Comparison of ENCODE assay signal across 20 cellular contexts in the genomic region with DNA sequence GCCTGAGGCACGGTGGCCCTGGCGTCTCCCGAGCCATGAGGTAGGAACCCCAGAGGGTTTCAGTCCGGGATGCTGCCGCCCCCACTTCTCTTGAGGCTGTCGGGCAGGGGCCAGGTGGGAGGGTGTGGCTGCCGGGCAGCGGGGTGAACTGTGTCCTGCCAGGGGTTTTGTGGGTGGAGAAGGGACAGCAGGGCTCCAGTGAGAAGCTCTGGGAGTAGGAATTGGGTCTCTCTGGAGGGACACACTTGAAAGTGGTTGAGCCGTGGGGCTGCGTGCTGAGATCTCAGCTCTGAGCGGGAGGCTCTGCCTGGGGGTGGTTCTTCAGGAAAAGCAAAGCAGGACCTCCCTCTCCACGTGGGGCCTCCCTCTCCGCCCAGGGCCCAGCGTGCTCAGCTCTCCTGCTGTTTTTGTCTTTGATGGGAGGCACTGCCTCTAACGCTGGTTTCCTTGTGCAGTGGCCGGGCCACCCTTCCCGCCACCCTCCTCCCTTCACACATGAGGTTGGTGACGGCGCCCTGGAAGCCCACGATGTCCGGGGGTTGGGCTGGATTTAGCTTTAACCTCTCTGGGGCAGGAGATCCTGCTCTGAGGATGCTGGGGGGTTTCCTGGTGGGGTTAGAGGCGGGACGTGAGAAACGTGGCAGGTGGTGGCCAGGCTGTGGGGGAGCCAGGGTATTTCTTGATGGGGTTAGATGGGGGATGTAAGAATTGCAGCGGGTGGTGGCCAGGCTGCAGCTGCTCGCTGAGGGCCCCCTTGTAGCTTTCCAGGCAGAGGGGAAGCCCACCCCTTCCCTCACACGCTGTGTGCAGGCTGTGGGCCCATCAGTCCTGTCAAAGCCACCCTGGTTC. TPM values are rescaled to one million over a fixed set of nuclear protein-coding genes. Genes with fewer than 3 reads are reported as not detected.
DNase-seq lines count a peak whose midpoint lies in the region; ATAC-seq and TF ChIP-seq lines count a peak whose summit lies in the region.
"Had no signal": no experiment of that assay in that cellular context is flagged by ENCODE, and none has a peak within 500 bp of the region (broad histone marks: within the 10 kb centered on the region; RNA-seq: fewer than 3 reads in every experiment).

No MANE protein-coding gene starts in this region.

- peak overlapping the region; percentile 49 for H3K4me3 ChIP-seq in BLaER1
- H3K4me3 ChIP-seq: HAP-1 had no signal

- H3K4me3 Mint-ChIP-seq in activated CD8-positive, alpha-beta T cell treated with anti-CD3 and anti-CD28 coated beads, Interleukin-2, amount 10 ng/mL, durations not matched to agents 7 days and 5 days, result no peak overlapping the region
- H3K4me3 Mint-ChIP-seq in natural killer cell treated with Interleukin-12 subunit alpha and Interleukin-12 subunit beta and Interleukin-15 and Interleukin-18, amount 100 ng/mL, for 72 hours, result no peak overlapping the region
- H3K4me3 Mint-ChIP-seq: CD4-positive, alpha-beta memory T cell had no signal

- H3K4me1 Mint-ChIP-seq in activated CD8-positive, alpha-beta T cell treated with anti-CD3 and anti-CD28 coated beads, Interleukin-2, amount 10 ng/mL, durations not matched to agents 7 days and 5 days (ENCODE audit: low read depth), result no peaks in the 10 kb centered on the region
- peaks cover 6 to 18% of the 10 kb centered on the region in 2 donors for H3K4me1 Mint-ChIP-seq in natural killer cell treated with Interleukin-12 subunit alpha and Interleukin-12 subunit beta and Interleukin-15 and Interleukin-18, amount 100 ng/mL, for 72 hours (ENCODE audit: low read depth in 2 of 2)

- DNase-seq in GM10266 (ENCODE audit: extremely low spot score) (peak; percentile 67), NCI-H82 (lab: John Stamatoyannopoulos, UW) (no peak), GDM1 (lab: John Stamatoyannopoulos, UW) (no peak)
- DNase-seq in activated CD8-positive, alpha-beta T cell treated with anti-CD3 and anti-CD28 coated beads, Interleukin-2, amount 10 ng/mL, durations not matched to agents 7 days and 5 days, result no peak
- peak; percentile 50 for DNase-seq in natural killer cell treated with Interleukin-12 subunit alpha and Interleukin-12 subunit beta and Interleukin-15 and Interleukin-18, amount 100 ng/mL, for 72 hours (ENCODE audit: low spot score)
- DNase-seq: ACHN; Calu3; MV-4-11; NCI-H1417; NCI-H2029; NCI-H2171; NCI-H446; NCI-H69; NK-92 treated with Interleukin-12 subunit alpha and Interleukin-12 subunit beta, amount 100 ng/mL, for 24 hours; SHP77 treated with DMSO at 0.1 percent for 48 hours had no signal

- no peaks in the 10 kb centered on the region for H3K27me3 ChIP-seq in BLaER1

- POLR2A ChIA-PET in activated CD8-positive, alpha-beta T cell treated with anti-CD3 and anti-CD28 coated beads, Interleukin-2, amount 10 ng/mL, durations not matched to agents 7 days and 5 days (lab: Charles Lee), result interaction anchor here (0.6 kb wide), 1 partner anchor 339 kb away, joined by 3 read pairs; no protein-coding TSS in a partner anchor

- H3K4me1 ChIP-seq in BLaER1, result peaks cover 98% of the 10 kb centered on the region
- H3K4me1 ChIP-seq: HAP-1 had no signal

- peak overlapping the region; percentile 88 for H3K4me2 ChIP-seq in BLaER1

- H3K27me3 Mint-ChIP-seq in activated CD8-positive, alpha-beta T cell treated with anti-CD3 and anti-CD28 coated beads, Interleukin-2, amount 10 ng/mL, durations not matched to agents 7 days and 5 days (ENCODE audit: low read depth), result no peaks in the 10 kb centered on the region
- no peaks in the 10 kb centered on the region for H3K27me3 Mint-ChIP-seq in natural killer cell treated with Interleukin-12 subunit alpha and Interleukin-12 subunit beta and Interleukin-15 and Interleukin-18, amount 100 ng/mL, for 72 hours
- H3K27me3 Mint-ChIP-seq: CD4-positive, alpha-beta memory T cell had no signal

- no peaks in the 10 kb centered on the region for H3K9me3 ChIP-seq in BLaER1
- H3K9me3 ChIP-seq: HAP-1 had no signal

- peak overlapping the region; percentile 73 for H3K9ac ChIP-seq in BLaER1

- no peak for ATAC-seq in activated CD8-positive, alpha-beta T cell treated with anti-CD3 and anti-CD28 coated beads, Interleukin-2, amount 10 ng/mL, durations not matched to agents 7 days and 5 days
- ATAC-seq in natural killer cell treated with Interleukin-12 subunit alpha and Interleukin-12 subunit beta and Interleukin-15 and Interleukin-18, amount 100 ng/mL, for 72 hours, result no peak
- ATAC-seq in GM19397 (IDR thresholded peaks at IDR 0.05; ENCODE audit: unreplicated experiment), result no peak
- no peak for ATAC-seq in GM18505 (IDR thresholded peaks at IDR 0.05; ENCODE audit: unreplicated experiment)

- no peak for TF ChIP-seq POLR2A in GM18505 (IDR thresholded peaks at IDR 0.05; ENCODE audit: borderline replicate concordance, extremely low read depth, insufficient read depth, insufficient read length)

- no peak for TF ChIP-seq CTCF in GM10266 (IDR thresholded peaks at IDR 0.05; ENCODE audit: control insufficient read depth, insufficient read depth, low read depth, missing control alignments)

- peaks cover 61% of the 10 kb centered on the region for H3K36me3 ChIP-seq in BLaER1

- peaks cover 34% of the 10 kb centered on the region for H3K36me3 Mint-ChIP-seq in activated CD8-positive, alpha-beta T cell treated with anti-CD3 and anti-CD28 coated beads, Interleukin-2, amount 10 ng/mL, durations not matched to agents 7 days and 5 days (ENCODE audit: low read depth)
- H3K36me3 Mint-ChIP-seq in natural killer cell treated with Interleukin-12 subunit alpha and Interleukin-12 subunit beta and Interleukin-15 and Interleukin-18, amount 100 ng/mL, for 72 hours, result peaks cover 11% of the 10 kb centered on the region

- 0 out of 2 replicates have a peak, but pooled peaks cover under 1% of the 10 kb centered on the region for H4K20me1 ChIP-seq in BLaER1

- CTCF ChIA-PET in activated CD8-positive, alpha-beta T cell treated with anti-CD3 and anti-CD28 coated beads, Interleukin-2, amount 10 ng/mL, durations not matched to agents 7 days and 5 days (lab: Charles Lee), result no interaction called here

- H3K9me3 Mint-ChIP-seq in activated CD8-positive, alpha-beta T cell treated with anti-CD3 and anti-CD28 coated beads, Interleukin-2, amount 10 ng/mL, durations not matched to agents 7 days and 5 days (ENCODE audit: insufficient read depth), result no peaks in the 10 kb centered on the region
- no peaks in the 10 kb centered on the region for H3K9me3 Mint-ChIP-seq in natural killer cell treated with Interleukin-12 subunit alpha and Interleukin-12 subunit beta and Interleukin-15 and Interleukin-18, amount 100 ng/mL, for 72 hours
- H3K9me3 Mint-ChIP-seq: CD4-positive, alpha-beta memory T cell had no signal

- H3K27ac ChIP-seq in BLaER1, result peak overlapping the region; percentile 93

- peak overlapping the region; percentile 20 for H3K27ac Mint-ChIP-seq in activated CD8-positive, alpha-beta T cell treated with anti-CD3 and anti-CD28 coated beads, Interleukin-2, amount 10 ng/mL, durations not matched to agents 7 days and 5 days
- H3K27ac Mint-ChIP-seq in natural killer cell treated with Interleukin-12 subunit alpha and Interleukin-12 subunit beta and Interleukin-15 and Interleukin-18, amount 100 ng/mL, for 72 hours, result no peak overlapping the region
- H3K27ac Mint-ChIP-seq: CD4-positive, alpha-beta memory T cell had no signal

RNA-seq across cellular contexts. Expression of a gene that starts 15.3 kb away (rescaled TPM):
- 1 to 10 TPM; 2.1 to 2.5 TPM for total RNA-seq in activated CD8-positive, alpha-beta T cell treated with anti-CD3 and anti-CD28 coated beads, Interleukin-2, amount 10 ng/mL, durations not matched to agents 7 days and 5 days
- total RNA-seq in natural killer cell treated with Interleukin-12 subunit alpha and Interleukin-12 subunit beta and Interleukin-15 and Interleukin-18, amount 100 ng/mL, for 72 hours, result 1 to 10 TPM in 1 of 2 donors, under 1 TPM in 1; 0.89 to 2.9 TPM

RNA-seq across cellular contexts. Expression of a gene that starts 19.1 kb away (rescaled TPM):
- total RNA-seq in activated CD8-positive, alpha-beta T cell treated with anti-CD3 and anti-CD28 coated beads, Interleukin-2, amount 10 ng/mL, durations not matched to agents 7 days and 5 days, result 100 to 1,000 TPM; 106 to 121 TPM
- total RNA-seq in natural killer cell treated with Interleukin-12 subunit alpha and Interleukin-12 subunit beta and Interleukin-15 and Interleukin-18, amount 100 ng/mL, for 72 hours, result 100 to 1,000 TPM; 105 to 224 TPM

RNA-seq across cellular contexts. Expression of a gene that starts 21.3 kb away (rescaled TPM):
- total RNA-seq in activated CD8-positive, alpha-beta T cell treated with anti-CD3 and anti-CD28 coated beads, Interleukin-2, amount 10 ng/mL, durations not matched to agents 7 days and 5 days, result 10 to 100 TPM; 51.0 to 51.1 TPM
- total RNA-seq in natural killer cell treated with Interleukin-12 subunit alpha and Interleukin-12 subunit beta and Interleukin-15 and Interleukin-18, amount 100 ng/mL, for 72 hours, result 100 to 1,000 TPM in 1 of 2 donors, 10 to 100 TPM in 1; 61.1 to 107 TPM

RNA-seq across cellular contexts. Expression of a gene that starts 36.9 kb away (rescaled TPM):
- 1 to 10 TPM; 1.9 to 2.6 TPM for total RNA-seq in activated CD8-positive, alpha-beta T cell treated with anti-CD3 and anti-CD28 coated beads, Interleukin-2, amount 10 ng/mL, durations not matched to agents 7 days and 5 days
- total RNA-seq in natural killer cell treated with Interleukin-12 subunit alpha and Interleukin-12 subunit beta and Interleukin-15 and Interleukin-18, amount 100 ng/mL, for 72 hours, result 1 to 10 TPM; 2.6 to 3.0 TPM

Comparison
In these comparisons a context has a peak if more than half of its experiments do, and no peak if none do; other contexts are left out.
1. DNase-seq: peak in GM10266 (single experiment) and natural killer cell treated with Interleukin-12 subunit alpha and Interleukin-12 subunit beta and Interleukin-15 and Interleukin-18, amount 100 ng/mL, for 72 hours (single experiment); none in activated CD8-positive, alpha-beta T cell treated with anti-CD3 and anti-CD28 coated beads, Interleukin-2, amount 10 ng/mL, durations not matched to agents 7 days and 5 days (single experiment), NCI-H82 (single experiment) and GDM1 (single experiment).